1 cellular context compared by ENCODE assay signal in genomic region chr20:53677447-53678314, GRCh38.
TF ChIP-seq lines count a peak whose summit lies in the region.

No MANE protein-coding gene starts in this region.

TF ChIP-seq in HepG2, 621 proteins besides CTCF, POLR2A, EP300 and RAD21 (continued from another document and continues in another):
- TF ChIP-seq TERF1 (CRISPR knock-in tag; IDR thresholded peaks at IDR 0.05), result no peak
- TF ChIP-seq ZNF331 (CRISPR knock-in tag; IDR thresholded peaks at IDR 0.05), result peak; percentile 78
- TF ChIP-seq ZNF780A (CRISPR knock-in tag; IDR thresholded peaks at IDR 0.05), result no peak
- TF ChIP-seq AGO1 (IDR thresholded peaks at IDR 0.05; ENCODE audit: low read depth, low read length, poor library complexity, severe bottlenecking), result peak; percentile 50
- TF ChIP-seq SETDB1 (CRISPR knock-in tag; IDR thresholded peaks at IDR 0.05; ENCODE audit: borderline replicate concordance), result no peak
- TF ChIP-seq PHF21A (CRISPR knock-in tag; IDR thresholded peaks at IDR 0.05), result peak; percentile 95
- peak; percentile 97; the same call in 1 of the 2 replicates for TF ChIP-seq CHD4 (IDR thresholded peaks at IDR 0.05; ENCODE audit: borderline replicate concordance, low read length)
- peak; percentile 21; the same call in 1 of the 2 replicates for TF ChIP-seq RERE (CRISPR knock-in tag; IDR thresholded peaks at IDR 0.05; ENCODE audit: low read depth)
- no peak for TF ChIP-seq RFX1 (IDR thresholded peaks at IDR 0.05)
- no peak; the same call in 1 of the 2 replicates for TF ChIP-seq IRF1 (CRISPR knock-in tag; IDR thresholded peaks at IDR 0.05; ENCODE audit: low read depth)
- TF ChIP-seq SIX1 (CRISPR knock-in tag; IDR thresholded peaks at IDR 0.05; ENCODE audit: borderline replicate concordance), result 0 out of 2 replicates have a peak, but pooled peaks have one; percentile 39
- TF ChIP-seq ZNF577 (CRISPR knock-in tag; IDR thresholded peaks at IDR 0.05; ENCODE audit: borderline replicate concordance, low read depth), result no peak
- peak; percentile 85 for TF ChIP-seq ARNTL (CRISPR knock-in tag; IDR thresholded peaks at IDR 0.05)
- no peak for TF ChIP-seq ZNF691 (CRISPR knock-in tag; IDR thresholded peaks at IDR 0.05; ENCODE audit: borderline replicate concordance, low read depth)
- peak; percentile 88; the same call in 1 of the 2 replicates for TF ChIP-seq U2AF2 (IDR thresholded peaks at IDR 0.05; ENCODE audit: low read depth, low read length)
- TF ChIP-seq ZNF549 (CRISPR knock-in tag; IDR thresholded peaks at IDR 0.05), result 0 out of 2 replicates have a peak, but pooled peaks have one; percentile 8
- TF ChIP-seq ZBTB20 (CRISPR knock-in tag; IDR thresholded peaks at IDR 0.05; ENCODE audit: borderline replicate concordance, low read depth), result peak; percentile 83; the same call in 1 of the 2 replicates
- peak; percentile 82 for TF ChIP-seq MAX (IDR thresholded peaks at IDR 0.05)
- TF ChIP-seq REXO4 (CRISPR knock-in tag; IDR thresholded peaks at IDR 0.05; ENCODE audit: borderline replicate concordance), result no peak
- peak; percentile 18; the same call in 1 of the 2 replicates for TF ChIP-seq ZNF652 (CRISPR knock-in tag; IDR thresholded peaks at IDR 0.05; ENCODE audit: borderline replicate concordance, low read depth)
- TF ChIP-seq DMTF1 (CRISPR knock-in tag; IDR thresholded peaks at IDR 0.05), result no peak
- 0 out of 2 replicates have a peak, but pooled peaks have one; percentile 31 for TF ChIP-seq ZNF563 (CRISPR knock-in tag; IDR thresholded peaks at IDR 0.05)
- no peak; the same call in 1 of the 2 replicates for TF ChIP-seq ZKSCAN8 (CRISPR knock-in tag; IDR thresholded peaks at IDR 0.05; ENCODE audit: borderline replicate concordance)
- peak; percentile 76 for TF ChIP-seq HHEX (CRISPR knock-in tag; IDR thresholded peaks at IDR 0.05)
- no peak for TF ChIP-seq JUND (CRISPR knock-in tag; IDR thresholded peaks at IDR 0.05)
- peak; percentile 91 for TF ChIP-seq ARID5B (CRISPR knock-in tag; IDR thresholded peaks at IDR 0.05)
- peak; percentile 63 for TF ChIP-seq ARNT2 (CRISPR knock-in tag; IDR thresholded peaks at IDR 0.05; ENCODE audit: low read depth)
- TF ChIP-seq ZNF503 (CRISPR knock-in tag; IDR thresholded peaks at IDR 0.05), result peak; percentile 78
- peak; percentile 44 for TF ChIP-seq ZNF792 (CRISPR knock-in tag; IDR thresholded peaks at IDR 0.05)
- TF ChIP-seq ZFP62 (CRISPR knock-in tag; IDR thresholded peaks at IDR 0.05), result no peak
- TF ChIP-seq ZNF639 (CRISPR knock-in tag; conservative IDR thresholded peaks at IDR 0.05), result 0 out of 2 replicates have a peak, but pooled peaks have one; percentile 37
- TF ChIP-seq KMT2B (CRISPR knock-in tag; IDR thresholded peaks at IDR 0.05), result peak; percentile 87
- TF ChIP-seq ELF1 (CRISPR knock-in tag; IDR thresholded peaks at IDR 0.05), result peak; percentile 58
- TF ChIP-seq PHF20 (CRISPR knock-in tag; IDR thresholded peaks at IDR 0.05), result no peak
- TF ChIP-seq GATA4 (IDR thresholded peaks at IDR 0.05; ENCODE audit: borderline replicate concordance, low read depth), result peak; percentile 63; the same call in 1 of the 2 replicates
- no peak for TF ChIP-seq SRSF4 (IDR thresholded peaks at IDR 0.05; ENCODE audit: low read depth, low read length, poor library complexity, severe bottlenecking)
